ENCODE assay signal across 8 cellular contexts in the genomic region with DNA sequence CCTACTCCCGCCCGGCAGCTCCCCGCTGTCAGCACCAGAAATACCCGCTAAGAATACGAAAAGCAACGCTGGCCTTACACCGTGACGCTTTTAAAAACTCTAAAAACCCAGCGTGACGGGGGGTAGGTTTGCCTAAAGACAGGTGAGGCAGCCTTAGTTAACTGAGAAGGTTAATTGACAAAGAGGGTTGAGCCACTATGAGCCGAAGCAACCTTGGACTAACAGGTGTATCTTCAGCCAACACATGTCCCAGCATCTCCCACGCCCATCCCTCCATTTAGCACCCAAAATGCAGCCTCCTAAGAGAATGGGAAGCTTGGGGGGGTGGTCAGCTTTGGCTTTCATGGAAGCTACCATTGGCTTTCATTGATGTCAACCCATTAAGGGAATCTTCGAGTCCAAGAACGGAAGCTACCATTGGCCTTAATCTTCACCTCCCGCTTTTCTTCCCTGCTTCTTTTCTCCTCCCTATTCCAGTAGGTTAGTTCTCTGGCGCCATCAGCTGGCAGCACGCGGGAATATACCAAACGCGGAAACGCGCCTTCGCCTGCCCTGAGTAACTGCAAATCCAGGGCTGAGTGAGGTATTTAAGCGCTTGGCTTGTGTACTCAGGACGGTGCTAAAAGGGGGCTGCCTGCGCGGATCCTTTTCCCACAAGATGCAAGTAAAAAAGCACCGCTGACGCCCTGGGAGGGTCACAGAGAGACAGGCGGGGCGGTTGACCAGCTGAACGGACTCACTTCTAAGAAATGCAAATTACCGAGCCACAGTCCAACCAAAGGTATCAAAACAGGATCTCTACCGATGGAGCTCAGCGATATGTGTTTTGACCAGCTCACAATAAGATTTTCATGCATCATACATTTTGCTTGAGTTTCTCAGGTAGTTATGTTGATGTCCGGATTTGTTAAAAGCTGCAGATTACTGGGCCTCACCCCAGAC. TPM values are rescaled to one million over a fixed set of nuclear protein-coding genes. Genes with fewer than 3 reads are reported as not detected.
DNase-seq lines count a peak whose midpoint lies in the region; ATAC-seq and TF ChIP-seq lines count a peak whose summit lies in the region.

No MANE protein-coding gene starts in this region.

- H3K36me3 ChIP-seq in SK-N-SH (replicated peaks in 1 of 2; ENCODE audit: control insufficient read depth in 1 of 2, insufficient read depth in 2 of 2, low read length in 1 of 2) (no peaks in the 10 kb centered on the region), NT2/D1 (ENCODE audit: insufficient read depth, insufficient read length, low read length) (no peaks in the 10 kb centered on the region)

- H3K4me2 ChIP-seq in SK-N-SH = no peak overlapping the region

- WGBS in SK-N-SH (ENCODE audit: low lambda C conversion rate) = 87% methylated on average over 36 of the region's 36 CpGs

- H3K9me2 ChIP-seq in SK-N-SH = no peaks in the 10 kb centered on the region

- H3K9me3 ChIP-seq in SK-N-SH (no peaks in the 10 kb centered on the region), NT2/D1 (ENCODE audit: insufficient read depth, low read length) (no peaks in the 10 kb centered on the region)

- TF ChIP-seq CTCF in SK-N-SH (IDR thresholded peaks at IDR 0.05) (peak; percentile 38), cardiac fibroblast (IDR thresholded peaks at IDR 0.05; ENCODE audit: low read depth, low read length) (peak; percentile 62)

- CTCF ChIA-PET in SK-N-SH (lab: Yijun Ruan, JAX) = interaction anchor here (0.6 to 1.5 kb wide), 6 partner anchors 9 to 253 kb away, joined by 3 to 6 read pairs (median 3); no protein-coding TSS in a partner anchor

- H3K79me2 ChIP-seq in SK-N-SH (ENCODE audit: insufficient read depth) = peaks cover 11% of the 10 kb centered on the region; the same call in 1 of the 2 replicates

- POLR2A ChIA-PET in SK-N-SH (lab: Yijun Ruan, JAX) = no interaction called here

- H3K4me1 ChIP-seq in SK-N-SH (ENCODE audit: control insufficient read depth in 1 of 2, insufficient read depth in 2 of 2, low read depth in 1 of 2, low read length in 1 of 2) (peaks cover 0 to 4% of the 10 kb centered on the region in 2 experiments; a peak in 2 of 4 replicates), NT2/D1 (ENCODE audit: insufficient read depth, insufficient read length) (no peaks in the 10 kb centered on the region)

- H3K9ac ChIP-seq in SK-N-SH (no peak overlapping the region), NT2/D1 (ENCODE audit: insufficient read length, low read depth) (no peak overlapping the region)

- no peak for ATAC-seq in SK-N-SH treated with all-trans-retinoic acid at 6 μM for 48 hours
- ATAC-seq in HG02642 (IDR thresholded peaks at IDR 0.05; ENCODE audit: poor library complexity, unreplicated experiment) = peak; percentile 47
- ATAC-seq in stimulated activated naive CD8-positive, alpha-beta T cell treated with anti-CD3 and anti-CD28 coated beads, Interleukin-15, Interleukin-2, amounts not matched to agents 100 U/mL and 50 U/mL, for 24 hours = peak; percentile 43
- no peak for ATAC-seq in HG02610 (IDR thresholded peaks at IDR 0.05; ENCODE audit: unreplicated experiment)

- no peaks in the 10 kb centered on the region for H4K20me1 ChIP-seq in SK-N-SH (ENCODE audit: insufficient read depth)

- no peak overlapping the region for H2AFZ ChIP-seq in SK-N-SH (ENCODE audit: low read depth)

- H3K27me3 ChIP-seq in SK-N-SH (ENCODE audit: insufficient read depth) = no peaks in the 10 kb centered on the region
- H3K27me3 ChIP-seq in NT2/D1 (ENCODE audit: insufficient read depth, insufficient read length) = peaks cover 3% of the 10 kb centered on the region

- peaks cover 7% of the 10 kb centered on the region for H3F3A ChIP-seq in SK-N-SH (replicated peaks; ENCODE audit: insufficient read depth)

- DNase-seq in SK-N-SH (peak; percentile 25), NT2/D1 (ENCODE audit: low read depth, low spot score) (peak; percentile 85), cardiac fibroblast (ENCODE audit: low read depth in 2 of 2) (peak; percentile 76 to 83), kidney tubule cell (ENCODE audit: low spot score) (peak; percentile 87)
- peak; percentile 62 for DNase-seq in stimulated activated naive CD8-positive, alpha-beta T cell treated with anti-CD3 and anti-CD28 coated beads, Interleukin-15, Interleukin-2, amounts not matched to agents 100 U/mL and 50 U/mL, for 24 hours

- no peak for TF ChIP-seq EP300 in SK-N-SH (IDR thresholded peaks at IDR 0.05; ENCODE audit: borderline replicate concordance in 1 of 2, low read depth in 1 of 2, low read length in 1 of 2)

- no peak overlapping the region for H3K27ac ChIP-seq in SK-N-SH (ENCODE audit: low read depth in 2 of 2, low read length in 1 of 2)

- TF ChIP-seq RAD21 in SK-N-SH (IDR thresholded peaks at IDR 0.05; ENCODE audit: low read length) = peak; percentile 41

- H3K4me3 ChIP-seq in SK-N-SH (ENCODE audit: low read depth in 2 of 2, low read length in 1 of 2) (peak overlapping the region in 1 of 2 experiments; percentile 19; a peak in 1 of 4 replicates), NT2/D1 (ENCODE audit: insufficient read length, low read depth) (no peak overlapping the region), cardiac fibroblast (replicated peaks in 1 of 2; ENCODE audit: low read depth in 2 of 2, low read length in 2 of 2) (no peak overlapping the region)

TF ChIP-seq in SK-N-SH, 30 proteins besides CTCF, POLR2A, EP300 and RAD21 (continues in another document):
- TF ChIP-seq FOSL2 (IDR thresholded peaks at IDR 0.05; ENCODE audit: borderline replicate concordance, low read depth) (no peak), POLR2AphosphoS5 (IDR thresholded peaks at IDR 0.05; ENCODE audit: low read depth, low read length) (no peak), TCF12 (IDR thresholded peaks at IDR 0.05) (no peak), NFIC (IDR thresholded peaks at IDR 0.05; ENCODE audit: borderline replicate concordance) (no peak), CHD2 (IDR thresholded peaks at IDR 0.05; ENCODE audit: low read length, partially characterized antibody) (no peak), SMC3 (IDR thresholded peaks at IDR 0.05; ENCODE audit: low read depth, low read length) (no peak), SIN3A (IDR thresholded peaks at IDR 0.05; ENCODE audit: borderline replicate concordance, low read depth, low read length) (no peak)
- TF ChIP-seq, protein P1, sequence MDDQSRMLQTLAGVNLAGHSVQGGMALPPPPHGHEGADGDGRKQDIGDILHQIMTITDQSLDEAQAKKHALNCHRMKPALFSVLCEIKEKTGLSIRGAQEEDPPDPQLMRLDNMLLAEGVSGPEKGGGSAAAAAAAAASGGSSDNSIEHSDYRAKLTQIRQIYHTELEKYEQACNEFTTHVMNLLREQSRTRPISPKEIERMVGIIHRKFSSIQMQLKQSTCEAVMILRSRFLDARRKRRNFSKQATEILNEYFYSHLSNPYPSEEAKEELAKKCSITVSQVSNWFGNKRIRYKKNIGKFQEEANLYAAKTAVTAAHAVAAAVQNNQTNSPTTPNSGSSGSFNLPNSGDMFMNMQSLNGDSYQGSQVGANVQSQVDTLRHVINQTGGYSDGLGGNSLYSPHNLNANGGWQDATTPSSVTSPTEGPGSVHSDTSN (IDR thresholded peaks at IDR 0.05) = peak; percentile 40

TF ChIP-seq in SK-N-SH treated with all-trans-retinoic acid at 6 μM for 48 hours, 23 proteins besides CTCF, POLR2A, EP300 and RAD21 (continues in another document):
- no peak for TF ChIP-seq RARB (CRISPR knock-in tag; IDR thresholded peaks at IDR 0.05)
- TF ChIP-seq, protein P2, sequence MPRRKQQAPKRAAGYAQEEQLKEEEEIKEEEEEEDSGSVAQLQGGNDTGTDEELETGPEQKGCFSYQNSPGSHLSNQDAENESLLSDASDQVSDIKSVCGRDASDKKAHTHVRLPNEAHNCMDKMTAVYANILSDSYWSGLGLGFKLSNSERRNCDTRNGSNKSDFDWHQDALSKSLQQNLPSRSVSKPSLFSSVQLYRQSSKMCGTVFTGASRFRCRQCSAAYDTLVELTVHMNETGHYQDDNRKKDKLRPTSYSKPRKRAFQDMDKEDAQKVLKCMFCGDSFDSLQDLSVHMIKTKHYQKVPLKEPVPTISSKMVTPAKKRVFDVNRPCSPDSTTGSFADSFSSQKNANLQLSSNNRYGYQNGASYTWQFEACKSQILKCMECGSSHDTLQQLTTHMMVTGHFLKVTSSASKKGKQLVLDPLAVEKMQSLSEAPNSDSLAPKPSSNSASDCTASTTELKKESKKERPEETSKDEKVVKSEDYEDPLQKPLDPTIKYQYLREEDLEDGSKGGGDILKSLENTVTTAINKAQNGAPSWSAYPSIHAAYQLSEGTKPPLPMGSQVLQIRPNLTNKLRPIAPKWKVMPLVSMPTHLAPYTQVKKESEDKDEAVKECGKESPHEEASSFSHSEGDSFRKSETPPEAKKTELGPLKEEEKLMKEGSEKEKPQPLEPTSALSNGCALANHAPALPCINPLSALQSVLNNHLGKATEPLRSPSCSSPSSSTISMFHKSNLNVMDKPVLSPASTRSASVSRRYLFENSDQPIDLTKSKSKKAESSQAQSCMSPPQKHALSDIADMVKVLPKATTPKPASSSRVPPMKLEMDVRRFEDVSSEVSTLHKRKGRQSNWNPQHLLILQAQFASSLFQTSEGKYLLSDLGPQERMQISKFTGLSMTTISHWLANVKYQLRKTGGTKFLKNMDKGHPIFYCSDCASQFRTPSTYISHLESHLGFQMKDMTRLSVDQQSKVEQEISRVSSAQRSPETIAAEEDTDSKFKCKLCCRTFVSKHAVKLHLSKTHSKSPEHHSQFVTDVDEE (CRISPR knock-in tag; IDR thresholded peaks at IDR 0.05) = no peak
- no peak for TF ChIP-seq ZNF8 (CRISPR knock-in tag; IDR thresholded peaks at IDR 0.05)
- no peak for TF ChIP-seq TOX (CRISPR knock-in tag; IDR thresholded peaks at IDR 0.05; ENCODE audit: borderline replicate concordance)
- TF ChIP-seq TCF4 (CRISPR knock-in tag; IDR thresholded peaks at IDR 0.05; ENCODE audit: borderline replicate concordance) = no peak
- TF ChIP-seq ZNF565 (CRISPR knock-in tag; conservative IDR thresholded peaks at IDR 0.05; ENCODE audit: low read depth) = no peak
- TF ChIP-seq GLIS3 (CRISPR knock-in tag; IDR thresholded peaks at IDR 0.05) = no peak
- no peak for TF ChIP-seq BACH2 (CRISPR knock-in tag; IDR thresholded peaks at IDR 0.05; ENCODE audit: borderline replicate concordance)

RNA-seq across cellular contexts. Expression of a gene that starts 38.5 kb away (rescaled TPM):
- polyA plus RNA-seq in SK-N-SH (2012; rRNA removed) = 0.21 and 0.29 TPM in 2 replicates
- 0.01 and 0.09 TPM in 2 replicates for polyA plus RNA-seq in SK-N-SH (2012; cell fraction: cytosol; rRNA removed)
- 0.07 and 0.42 TPM in 2 replicates for polyA plus RNA-seq in SK-N-SH (2012; cell fraction: nucleus; rRNA removed)

RNA-seq across cellular contexts. Expression of a gene that starts 56.2 kb away (rescaled TPM):
- 0.31 and 0.34 TPM in 2 replicates for polyA plus RNA-seq in SK-N-SH (2012; rRNA removed)
- polyA plus RNA-seq in SK-N-SH (2012; cell fraction: cytosol; rRNA removed) = 0.33 and 0.36 TPM in 2 replicates
- 0.53 and 0.80 TPM in 2 replicates for polyA plus RNA-seq in SK-N-SH (2012; cell fraction: nucleus; rRNA removed)

Comparison
In these comparisons a context has a peak if more than half of its experiments do, and no peak if none do; other contexts are left out.
1. DNase-seq: peak in every context shown above with its lines; median percentile 87 in kidney tubule cell; 85 in NT2/D1; 80 in cardiac fibroblast; 62 in stimulated activated naive CD8-positive, alpha-beta T cell treated with anti-CD3 and anti-CD28 coated beads, Interleukin-15, Interleukin-2, amounts not matched to agents 100 U/mL and 50 U/mL, for 24 hours; 25 in SK-N-SH.
2. ATAC-seq: peak in HG02642 (single experiment) and stimulated activated naive CD8-positive, alpha-beta T cell treated with anti-CD3 and anti-CD28 coated beads, Interleukin-15, Interleukin-2, amounts not matched to agents 100 U/mL and 50 U/mL, for 24 hours (single experiment); none in SK-N-SH treated with all-trans-retinoic acid at 6 μM for 48 hours (single experiment) and HG02610 (single experiment).